Comparison of ENCODE assay signal across 1 cellular context in genomic region chr6:18264338-18265098, GRCh38.
TF ChIP-seq lines count a peak whose summit lies in the region.

Gene DEK, minus strand, starts transcription at chr6:18264530. Its CDS starts 543 bp downstream, at chr6:18263987.

TF ChIP-seq in K562, 482 proteins besides CTCF, POLR2A, EP300 and RAD21 (continued from another document and continues in another):
- TF ChIP-seq MGA (IDR thresholded peaks at IDR 0.05) = 0 out of 2 replicates have a peak, but pooled peaks have one; percentile 37
- TF ChIP-seq NCOR1 (IDR thresholded peaks at IDR 0.05) = peak; percentile 25
- no peak for TF ChIP-seq ZNF311 (CRISPR knock-in tag; IDR thresholded peaks at IDR 0.05)
- TF ChIP-seq RREB1 (CRISPR knock-in tag; IDR thresholded peaks at IDR 0.05) = 0 out of 2 replicates have a peak, but pooled peaks have one; percentile 56
- TF ChIP-seq UBTF (IDR thresholded peaks at IDR 0.05; ENCODE audit: borderline replicate concordance in 1 of 2, low read depth in 2 of 2, low read length in 2 of 2) = peak; percentile 84 to 90; a peak in 3 of 4 replicates
- no peak for TF ChIP-seq ZHX1 (conservative IDR thresholded peaks at IDR 0.05; ENCODE audit: low read length)
- no peak for TF ChIP-seq ZC3H4 (CRISPR knock-in tag; IDR thresholded peaks at IDR 0.05; ENCODE audit: borderline replicate concordance)
- no peak for TF ChIP-seq KLF1 (tag; IDR thresholded peaks at IDR 0.05)
- peak; percentile 69 for TF ChIP-seq SMAD1 (IDR thresholded peaks at IDR 0.05; ENCODE audit: low read depth, low read length, partially characterized antibody)
- no peak for TF ChIP-seq GTF3C2 (IDR thresholded peaks at IDR 0.05; ENCODE audit: borderline replicate concordance, extremely low read depth, insufficient read length)
- no peak for TF ChIP-seq MLX (CRISPR knock-in tag; conservative IDR thresholded peaks at IDR 0.05)
- peak; percentile 62; the same call in 1 of the 2 replicates for TF ChIP-seq XRCC5 (IDR thresholded peaks at IDR 0.05; ENCODE audit: low read depth, low read length)
- TF ChIP-seq RNF219 (CRISPR knock-in tag; IDR thresholded peaks at IDR 0.05) = no peak
- TF ChIP-seq HNRNPH1 (optimal IDR thresholded peaks at IDR 0.05; ENCODE audit: low read depth, low read length) = no peak
- TF ChIP-seq FOXM1 (IDR thresholded peaks at IDR 0.05; ENCODE audit: low read depth) = no peak
- 0 out of 2 replicates have a peak, but pooled peaks have one; percentile 4 for TF ChIP-seq FOXM1 (CRISPR knock-in tag; IDR thresholded peaks at IDR 0.05; ENCODE audit: low read depth)
